Comparison of ENCODE assay signal across 19 cellular contexts in the genomic region with DNA sequence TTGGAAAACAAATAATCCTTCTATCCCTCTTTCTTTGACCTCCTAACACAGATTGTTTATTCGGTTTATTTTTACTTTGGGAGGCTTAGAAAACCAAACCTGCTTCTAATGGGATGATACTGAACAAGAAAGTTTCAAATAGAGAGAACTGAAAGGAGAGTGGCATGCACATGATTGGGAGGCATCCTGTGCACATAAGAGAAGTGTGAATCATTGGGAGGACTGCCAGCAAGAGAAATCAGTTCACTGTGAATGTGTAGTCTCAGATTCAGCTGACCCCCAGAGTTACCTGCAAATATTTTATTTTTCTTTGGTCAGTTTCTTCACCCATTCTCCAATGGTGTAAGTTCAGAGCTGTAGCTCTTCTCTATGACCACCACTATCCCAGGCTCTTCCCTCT.
DNase-seq lines count a peak whose midpoint lies in the region; ATAC-seq and TF ChIP-seq lines count a peak whose summit lies in the region.
"Had no signal": no experiment of that assay in that cellular context is flagged by ENCODE, and none has a peak within 500 bp of the region (broad histone marks: within the 10 kb centered on the region; RNA-seq: fewer than 3 reads in every experiment).

No MANE protein-coding gene starts in this region.

- TF ChIP-seq POLR2A in body of pancreas (IDR thresholded peaks at IDR 0.05): no peak

- no peak for TF ChIP-seq CTCF in astrocyte of the spinal cord (IDR thresholded peaks at IDR 0.05; ENCODE audit: low read depth, low read length)
- no peak for TF ChIP-seq CTCF in GM20000 (IDR thresholded peaks at IDR 0.05; ENCODE audit: extremely low read depth, missing control alignments)
- no peak for TF ChIP-seq CTCF in body of pancreas (IDR thresholded peaks at IDR 0.05)

- H3K4me1 ChIP-seq in body of pancreas: no peaks in the 10 kb centered on the region
- H3K4me1 ChIP-seq: parathyroid adenoma, vagina had no signal

- no peak overlapping the region for H3K27ac ChIP-seq in body of pancreas
- H3K27ac ChIP-seq: parathyroid adenoma, vagina had no signal

- no peaks in the 10 kb centered on the region for H3K27me3 ChIP-seq in body of pancreas
- H3K27me3 ChIP-seq: vagina had no signal

- WGBS in body of pancreas, 2 donors: 81 to 89% methylated on average over 1 of the region's 1 CpG

- no peaks in the 10 kb centered on the region for H3K9me3 ChIP-seq in body of pancreas
- H3K9me3 ChIP-seq: Caco-2, vagina had no signal

- H3K4me3 ChIP-seq in astrocyte of the spinal cord (ENCODE audit: low read depth, low read length): no peak overlapping the region
- no peak overlapping the region for H3K4me3 ChIP-seq in body of pancreas
- H3K4me3 ChIP-seq: K562, vagina had no signal

- H3K36me3 ChIP-seq in body of pancreas (replicated peaks in 1 of 2; ENCODE audit: insufficient read depth in 1 of 2, low read depth in 2 of 2): no peaks in the 10 kb centered on the region
- H3K36me3 ChIP-seq: vagina had no signal

- ATAC-seq in body of pancreas: no peak
- ATAC-seq: K562; stimulated activated naive CD8-positive, alpha-beta T cell treated with anti-CD3 and anti-CD28 coated beads, Interleukin-15, amount 100 ng/mL, for 72 hours had no signal

- intact Hi-C loops in body of pancreas (cut with DNase I): no loop called here

- in situ Hi-C loops in astrocyte of the spinal cord (cut with HindIII; ENCODE audit: low sequenced_read_pairs): no loop called here

- DNase-seq in AG08395 (ENCODE audit: low spot score) (peak; percentile 24), HT1080 (ENCODE audit: low read depth) (peak; percentile 65), astrocyte of the spinal cord (ENCODE audit: low read depth, low spot score) (peak; percentile 45), glomerular visceral epithelial cell (ENCODE audit: extremely low spot score) (peak; percentile 55), GM20000 (ENCODE audit: low spot score) (no peak), SW 1271 (lab: John Stamatoyannopoulos, UW) (no peak), putamen (ENCODE audit: low spot score) (no peak), body of pancreas (no peak)
- DNase-seq: activated CD4-positive, alpha-beta T cell treated with anti-CD3 and anti-CD28 coated beads for 48 hours; Caco-2; endodermal cell; NCI-H1092 treated with DMSO at 0.1 percent for 48 hours; NCI-H2171 treated with DMSO at 0.1 percent for 48 hours; SHP77 treated with DMSO at 0.1 percent for 48 hours; stimulated activated naive CD8-positive, alpha-beta T cell treated with anti-CD3 and anti-CD28 coated beads, Interleukin-15, amount 100 ng/mL, for 72 hours; T1000 had no signal

Comparison
In these comparisons a context has a peak if more than half of its experiments do, and no peak if none do; other contexts are left out.
1. DNase-seq: peak in AG08395 (single experiment), HT1080 (single experiment), astrocyte of the spinal cord (single experiment) and glomerular visceral epithelial cell (single experiment); none in GM20000 (single experiment), SW 1271 (0 of 2), putamen (single experiment) and body of pancreas (0 of 4).